ENCODE assay signal across 1 cellular context in the genomic region with DNA sequence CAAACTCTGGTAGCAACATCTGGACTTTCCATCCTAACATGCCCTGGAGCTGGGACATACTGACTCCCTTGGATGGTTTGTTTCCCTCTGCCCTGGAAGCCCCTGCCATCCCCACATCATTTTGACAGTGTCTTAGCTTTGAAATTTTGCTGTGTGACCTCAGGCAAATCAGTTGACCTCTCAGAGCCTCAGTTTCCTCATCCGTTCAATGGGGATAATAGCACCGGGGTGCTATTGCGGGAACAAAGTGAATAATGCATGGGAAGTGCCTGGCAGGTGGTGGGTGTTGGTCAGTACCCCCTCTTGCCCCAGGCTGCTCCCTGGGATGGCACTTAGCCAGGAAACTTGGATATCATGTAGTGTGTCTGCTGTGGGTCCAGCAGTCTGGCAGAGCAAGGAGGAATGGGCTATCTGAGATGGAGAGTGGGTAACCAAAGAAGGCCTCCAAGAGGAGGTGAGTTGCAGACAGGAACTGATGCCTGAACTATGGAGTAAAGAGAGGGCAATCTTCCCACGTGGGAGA.
TF ChIP-seq lines count a peak whose summit lies in the region.

No MANE protein-coding gene starts in this region.

TF ChIP-seq in A549, 52 proteins besides CTCF, POLR2A, EP300 and RAD21 (continued from another document):
- TF ChIP-seq HOXB13 (CRISPR knock-in tag; IDR thresholded peaks at IDR 0.05; ENCODE audit: low read depth) (no peak), NR3C1 (IDR thresholded peaks at IDR 0.05) (no peak), FOSB (CRISPR knock-in tag; IDR thresholded peaks at IDR 0.05) (no peak)
